Comparison of ENCODE assay signal across 8 cellular contexts in the genomic region with DNA sequence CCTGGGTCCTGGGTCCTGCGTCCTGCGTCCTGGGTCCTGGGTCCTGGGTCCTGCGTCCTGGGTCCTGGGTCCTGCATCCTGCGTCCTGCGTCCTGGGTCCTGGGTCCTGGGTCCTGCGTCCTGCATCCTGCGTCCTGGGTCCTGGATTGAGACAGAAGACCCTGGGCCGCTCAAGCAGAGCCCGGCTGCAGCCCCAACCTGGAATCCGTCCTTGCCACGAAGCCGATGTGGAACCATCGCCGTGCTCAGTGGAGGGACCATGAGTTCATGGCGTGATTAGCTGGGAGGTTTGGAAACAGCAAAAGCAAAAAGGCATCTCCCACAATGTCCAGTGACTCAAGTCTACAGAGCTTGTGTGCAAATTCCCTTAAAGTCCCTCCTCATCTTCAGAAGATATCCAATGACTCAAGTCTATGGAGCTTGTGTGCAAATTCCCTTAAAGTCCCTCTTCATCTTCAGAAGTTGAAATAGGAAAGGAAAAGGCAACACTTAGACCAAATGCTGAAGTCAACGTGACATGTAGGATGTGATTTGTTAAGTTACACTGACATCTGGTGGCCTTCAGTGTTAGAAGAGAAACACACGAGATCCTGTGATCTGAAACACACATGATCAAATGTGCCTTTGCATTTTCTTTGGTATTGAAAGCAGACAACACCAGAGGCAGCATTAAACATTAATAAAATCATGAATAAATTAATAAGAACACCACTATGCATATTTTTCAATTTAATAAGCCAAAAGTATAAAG.
A peak's percentile ranks its signal among the peaks of the same experiment; 100 is the strongest.
DNase-seq lines count a peak whose midpoint lies in the region; ATAC-seq lines count a peak whose summit lies in the region.

No MANE protein-coding gene starts in this region.

- no peaks in the 10 kb centered on the region for H3K9me3 Mint-ChIP-seq in stimulated activated naive CD8-positive, alpha-beta T cell treated with anti-CD3 and anti-CD28 coated beads, Interleukin-15, amount 100 ng/mL, for 72 hours

- H3K4me1 Mint-ChIP-seq in stimulated activated naive CD8-positive, alpha-beta T cell treated with anti-CD3 and anti-CD28 coated beads, Interleukin-15, amount 100 ng/mL, for 72 hours, result no peaks in the 10 kb centered on the region

- in situ Hi-C loops in Caki2 (cut with HindIII; ENCODE audit: low pct_unique_long_range_greater_than_20kb, low sequenced_read_pairs), result no loop called here

- H3K4me3 Mint-ChIP-seq in stimulated activated naive CD8-positive, alpha-beta T cell treated with anti-CD3 and anti-CD28 coated beads, Interleukin-15, amount 100 ng/mL, for 72 hours, result no peak overlapping the region

- DNase-seq in Caki2 (ENCODE audit: low read depth), result peak; percentile 22
- DNase-seq in HuH-7 (ENCODE audit: low spot score), result peak; percentile 66
- DNase-seq in SK-N-DZ (ENCODE audit: low spot score), result peak; percentile 69
- DNase-seq in iris pigment epithelial cell (ENCODE audit: low read depth), result peak; percentile 36
- DNase-seq in activated CD8-positive, alpha-beta memory T cell treated with anti-CD3 and anti-CD28 coated beads, Interleukin-2, amount 50 U/mL, for 4 hours, result no peak
- DNase-seq in stimulated activated naive CD8-positive, alpha-beta T cell treated with anti-CD3 and anti-CD28 coated beads, Interleukin-15, amount 100 ng/mL, for 72 hours, result no peak
- no peak for DNase-seq in NCI-H187 treated with DMSO at 0.1 percent for 48 hours (lab: John Stamatoyannopoulos, UW)

- ATAC-seq in HG03520 (IDR thresholded peaks at IDR 0.05; ENCODE audit: unreplicated experiment), result no peak
- ATAC-seq in stimulated activated naive CD8-positive, alpha-beta T cell treated with anti-CD3 and anti-CD28 coated beads, Interleukin-15, amount 100 ng/mL, for 72 hours, result no peak

- H3K27ac Mint-ChIP-seq in stimulated activated naive CD8-positive, alpha-beta T cell treated with anti-CD3 and anti-CD28 coated beads, Interleukin-15, amount 100 ng/mL, for 72 hours, result no peak overlapping the region

- peaks cover 13% of the 10 kb centered on the region for H3K27me3 Mint-ChIP-seq in stimulated activated naive CD8-positive, alpha-beta T cell treated with anti-CD3 and anti-CD28 coated beads, Interleukin-15, amount 100 ng/mL, for 72 hours

Comparison
In these comparisons a context has a peak if more than half of its experiments do, and no peak if none do; other contexts are left out.
1. DNase-seq: peak in Caki2 (single experiment), HuH-7 (single experiment), SK-N-DZ (single experiment) and iris pigment epithelial cell (single experiment); none in activated CD8-positive, alpha-beta memory T cell treated with anti-CD3 and anti-CD28 coated beads, Interleukin-2, amount 50 U/mL, for 4 hours (single experiment), stimulated activated naive CD8-positive, alpha-beta T cell treated with anti-CD3 and anti-CD28 coated beads, Interleukin-15, amount 100 ng/mL, for 72 hours (0 of 2) and NCI-H187 treated with DMSO at 0.1 percent for 48 hours (single experiment).